Comparison of ENCODE assay signal across 29 cellular contexts in the genomic region with DNA sequence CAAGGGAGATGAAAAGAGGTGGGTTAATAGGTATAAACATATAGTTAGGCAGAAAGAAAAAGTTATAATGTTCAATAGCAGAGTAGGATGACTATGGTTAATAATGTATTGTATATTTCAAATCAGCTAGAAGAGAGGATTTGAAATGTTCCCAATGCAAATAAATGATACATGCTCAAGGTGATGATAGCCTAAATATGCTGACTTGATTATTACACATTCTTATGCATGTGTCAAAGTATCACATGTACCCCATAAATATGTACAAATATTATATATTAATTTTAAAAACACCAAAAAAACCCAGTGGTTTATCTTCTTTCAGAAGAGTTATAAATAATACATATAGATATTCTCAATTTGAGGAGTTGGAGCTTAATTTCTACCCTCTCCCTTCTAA.
"Had no signal": no experiment of that assay in that cellular context is flagged by ENCODE, and none has a peak within 500 bp of the region (broad histone marks: within the 10 kb centered on the region; RNA-seq: fewer than 3 reads in every experiment).

No MANE protein-coding gene starts in this region.

- H3K4me3 Mint-ChIP-seq: stimulated activated effector memory CD8-positive, alpha-beta T cell treated with anti-CD3 and anti-CD28 coated beads, Interleukin-12 subunit alpha, Interleukin-12 subunit beta, amount 100 ng/mL, for 72 hours; stimulated activated memory B cell treated with anti-CD40 and anti-IgM and Interleukin-4, amounts not matched to agents 10 μg/mL and 1 μg/mL and 100 μg/mL, for 72 hours; stimulated activated naive B cell treated with anti-CD40 and anti-IgM and Interleukin-4, amounts not matched to agents 10 μg/mL and 1 μg/mL and 100 μg/mL, for 72 hours; stimulated activated naive CD8-positive, alpha-beta T cell treated with anti-CD3 and anti-CD28 coated beads, Interleukin-15, amount 100 ng/mL, for 72 hours; stimulated activated naive CD8-positive, alpha-beta T cell treated with anti-CD3 and anti-CD28 coated beads, Interleukin-15, Interleukin-2, amounts not matched to agents 100 ng/mL and 50 ng/mL, for 24 hours; type B pancreatic cell had no signal

- H3K4me1 Mint-ChIP-seq: stimulated activated memory B cell treated with anti-CD40 and anti-IgM and Interleukin-4, amounts not matched to agents 10 μg/mL and 1 μg/mL and 100 μg/mL, for 72 hours; stimulated activated naive B cell treated with anti-CD40 and anti-IgM and Interleukin-4, amounts not matched to agents 10 μg/mL and 1 μg/mL and 100 μg/mL, for 72 hours had no signal

- H3K9me3 ChIP-seq: suprapubic skin, testis, thoracic aorta, thyroid gland, tibial artery, transverse colon, upper lobe of right lung, uterus, vagina had no signal

- H3K27me3 Mint-ChIP-seq: stimulated activated memory B cell treated with anti-CD40 and anti-IgM and Interleukin-4, amounts not matched to agents 10 μg/mL and 1 μg/mL and 100 μg/mL, for 72 hours; stimulated activated naive CD8-positive, alpha-beta T cell treated with anti-CD3 and anti-CD28 coated beads, Interleukin-15, amount 100 ng/mL, for 72 hours; stimulated activated naive CD8-positive, alpha-beta T cell treated with anti-CD3 and anti-CD28 coated beads, Interleukin-15, Interleukin-2, amounts not matched to agents 100 ng/mL and 50 ng/mL, for 24 hours had no signal

- H3K4me3 ChIP-seq: stomach, suprapubic skin, testis, thoracic aorta, thyroid gland, tibial artery, tibial nerve, transverse colon, upper lobe of left lung, upper lobe of right lung, uterus, vagina had no signal

- H3K27ac ChIP-seq: stomach, suprapubic skin, testis, thoracic aorta, thyroid gland, tibial artery, tibial nerve, transverse colon, upper lobe of left lung, upper lobe of right lung, uterus, vagina had no signal

- FAIRE-seq: urothelium cell line had no signal

- H3K4me1 ChIP-seq: stomach, suprapubic skin, testis, thyroid gland, tibial nerve, transverse colon, upper lobe of right lung, uterus, vagina had no signal

- ATAC-seq: stimulated activated effector memory CD8-positive, alpha-beta T cell treated with anti-CD3 and anti-CD28 coated beads, Interleukin-12 subunit alpha, Interleukin-12 subunit beta, amount 100 ng/mL, for 72 hours; stimulated activated memory B cell treated with anti-CD40 and anti-IgM and Interleukin-4, amounts not matched to agents 10 μg/mL and 1 μg/mL and 100 μg/mL, for 72 hours; stimulated activated naive B cell treated with anti-CD40 and anti-IgM and Interleukin-4, amounts not matched to agents 10 μg/mL and 1 μg/mL and 100 μg/mL, for 72 hours; stimulated activated naive CD8-positive, alpha-beta T cell treated with anti-CD3 and anti-CD28 coated beads, Interleukin-15, amount 100 ng/mL, for 72 hours; stimulated activated naive CD8-positive, alpha-beta T cell treated with anti-CD3 and anti-CD28 coated beads, Interleukin-15, Interleukin-2, amounts not matched to agents 100 U/mL and 50 U/mL, for 24 hours; upper lobe of right lung had no signal

- H3K36me3 Mint-ChIP-seq: stimulated activated effector memory CD8-positive, alpha-beta T cell treated with anti-CD3 and anti-CD28 coated beads, Interleukin-12 subunit alpha, Interleukin-12 subunit beta, amount 100 ng/mL, for 72 hours; stimulated activated memory B cell treated with anti-CD40 and anti-IgM and Interleukin-4, amounts not matched to agents 10 μg/mL and 1 μg/mL and 100 μg/mL, for 72 hours; type B pancreatic cell had no signal

- H3K36me3 ChIP-seq: stomach, suprapubic skin, thoracic aorta, thyroid gland, tibial artery, tibial nerve, transverse colon, upper lobe of left lung, upper lobe of right lung, uterus, vagina had no signal

- DNase-seq: stimulated activated CD4-positive, alpha-beta T cell treated with anti-CD3 and anti-CD28 coated beads, Interleukin-2, amount 100 ng/mL, for 48 hours; stimulated activated CD4-positive, alpha-beta T cell treated with anti-CD3 and anti-CD28 coated beads, Interleukin-4, amount 100 ng/mL, for 1 hour; stimulated activated CD4-positive, alpha-beta T cell treated with anti-CD3 and anti-CD28 coated beads, Interleukin-4, amount 100 ng/mL, for 24 hours; stimulated activated CD4-positive, alpha-beta T cell treated with anti-CD3 and anti-CD28 coated beads, Interleukin-4, amount 100 ng/mL, for 4 hours; stimulated activated CD8-positive, alpha-beta memory T cell treated with anti-CD3 and anti-CD28 coated beads, Interleukin-4, amount 100 ng/mL, for 48 hours; stimulated activated naive B cell treated with anti-CD40 and anti-IgM and Interleukin-4, amounts not matched to agents 10 μg/mL and 1 μg/mL and 100 μg/mL, for 72 hours; stimulated activated naive CD4-positive, alpha-beta T cell; stimulated activated naive CD4-positive, alpha-beta T cell treated with Interleukin-2 at 50 U/mL for 16 hours; stimulated activated naive CD8-positive, alpha-beta T cell treated with anti-CD3 and anti-CD28 coated beads, Interleukin-15, amount 100 ng/mL, for 72 hours; stimulated activated naive CD8-positive, alpha-beta T cell treated with anti-CD3 and anti-CD28 coated beads, Interleukin-15, Interleukin-2, amounts not matched to agents 100 U/mL and 50 U/mL, for 24 hours; stomach; substantia nigra; testis; thyroid gland; tibial artery; transverse colon; trophoblast cell; upper lobe of left lung; upper lobe of right lung; uterus had no signal

- H3K27me3 ChIP-seq: stomach, suprapubic skin, testis, thyroid gland, tibial artery, tibial nerve, transverse colon, upper lobe of left lung, upper lobe of right lung, uterus, vagina had no signal

- H3K27ac Mint-ChIP-seq: stimulated activated effector memory CD8-positive, alpha-beta T cell treated with anti-CD3 and anti-CD28 coated beads, Interleukin-12 subunit alpha, Interleukin-12 subunit beta, amount 100 ng/mL, for 72 hours; stimulated activated memory B cell treated with anti-CD40 and anti-IgM and Interleukin-4, amounts not matched to agents 10 μg/mL and 1 μg/mL and 100 μg/mL, for 72 hours; stimulated activated naive B cell treated with anti-CD40 and anti-IgM and Interleukin-4, amounts not matched to agents 10 μg/mL and 1 μg/mL and 100 μg/mL, for 72 hours; stimulated activated naive CD8-positive, alpha-beta T cell treated with anti-CD3 and anti-CD28 coated beads, Interleukin-15, amount 100 ng/mL, for 72 hours; stimulated activated naive CD8-positive, alpha-beta T cell treated with anti-CD3 and anti-CD28 coated beads, Interleukin-15, Interleukin-2, amounts not matched to agents 100 ng/mL and 50 ng/mL, for 24 hours; type B pancreatic cell had no signal
